In genomic region chr4:20313237-20314030, GRCh38 we compare ENCODE assay signal across 11 cellular contexts.
DNase-seq lines count a peak whose midpoint lies in the region; ATAC-seq and TF ChIP-seq lines count a peak whose summit lies in the region.
"Had no signal": no experiment of that assay in that cellular context is flagged by ENCODE, and none has a peak within 500 bp of the region (broad histone marks: within the 10 kb centered on the region; RNA-seq: fewer than 3 reads in every experiment).

No MANE protein-coding gene starts in this region.

- no peak overlapping the region for H3K27ac Mint-ChIP-seq in activated naive CD8-positive, alpha-beta T cell treated with anti-CD3 and anti-CD28 coated beads, Interleukin-2, amount 10 ng/mL, durations not matched to agents 7 days and 5 days
- H3K27ac Mint-ChIP-seq: activated B cell treated with CpG ODN at 0.5 μM for 24 hours had no signal

- no peaks in the 10 kb centered on the region for H3K9me3 Mint-ChIP-seq in activated naive CD8-positive, alpha-beta T cell treated with anti-CD3 and anti-CD28 coated beads, Interleukin-2, amount 10 ng/mL, durations not matched to agents 7 days and 5 days
- H3K9me3 Mint-ChIP-seq: activated B cell treated with CpG ODN at 0.5 μM for 24 hours had no signal

- no peak overlapping the region for H3K4me3 Mint-ChIP-seq in activated naive CD8-positive, alpha-beta T cell treated with anti-CD3 and anti-CD28 coated beads, Interleukin-2, amount 10 ng/mL, durations not matched to agents 7 days and 5 days
- H3K4me3 Mint-ChIP-seq: activated B cell treated with CpG ODN at 0.5 μM for 24 hours had no signal

- POLR2A ChIA-PET in activated naive CD8-positive, alpha-beta T cell treated with anti-CD3 and anti-CD28 coated beads, Interleukin-2, amount 10 ng/mL, durations not matched to agents 7 days and 5 days (lab: Charles Lee): no interaction called here

- peak; percentile 5 for TF ChIP-seq CTCF in kidney epithelial cell (IDR thresholded peaks at IDR 0.05; ENCODE audit: insufficient read depth, low read length, poor library complexity, severe bottlenecking)

- no peaks in the 10 kb centered on the region for H3K27me3 ChIP-seq in kidney epithelial cell (ENCODE audit: control insufficient read depth, insufficient read depth, low read length)

- no peaks in the 10 kb centered on the region for H3K36me3 ChIP-seq in kidney epithelial cell (ENCODE audit: control insufficient read depth, insufficient read depth, low read length)

- DNase-seq in activated naive CD8-positive, alpha-beta T cell treated with anti-CD3 and anti-CD28 coated beads, Interleukin-2, amount 10 ng/mL, durations not matched to agents 7 days and 5 days: peak; percentile 15
- no peak for DNase-seq in kidney epithelial cell (ENCODE audit: low read depth)
- no peak for DNase-seq in NCI-H748 (lab: John Stamatoyannopoulos, UW; ENCODE audit: unreplicated experiment)
- DNase-seq in SHP77 (lab: John Stamatoyannopoulos, UW): no peak
- DNase-seq: activated B cell treated with CpG ODN at 0.5 μM for 24 hours, aorta, NCI-H774 had no signal

- peak; percentile 39 for ATAC-seq in GM18498 (IDR thresholded peaks at IDR 0.05; ENCODE audit: unreplicated experiment)
- peak; percentile 82 for ATAC-seq in HG02623 (IDR thresholded peaks at IDR 0.05; ENCODE audit: unreplicated experiment)
- ATAC-seq in activated naive CD8-positive, alpha-beta T cell treated with anti-CD3 and anti-CD28 coated beads, Interleukin-2, amount 10 ng/mL, durations not matched to agents 7 days and 5 days (ENCODE audit: low read depth): no peak
- no peak for ATAC-seq in HG03439 (IDR thresholded peaks at IDR 0.05; ENCODE audit: unreplicated experiment)
- ATAC-seq in SK-N-SH treated with all-trans-retinoic acid at 6 μM for 48 hours: no peak

- no peaks in the 10 kb centered on the region for H3K27me3 Mint-ChIP-seq in activated naive CD8-positive, alpha-beta T cell treated with anti-CD3 and anti-CD28 coated beads, Interleukin-2, amount 10 ng/mL, durations not matched to agents 7 days and 5 days
- H3K27me3 Mint-ChIP-seq: activated B cell treated with CpG ODN at 0.5 μM for 24 hours had no signal

- no peaks in the 10 kb centered on the region for H3K36me3 Mint-ChIP-seq in activated naive CD8-positive, alpha-beta T cell treated with anti-CD3 and anti-CD28 coated beads, Interleukin-2, amount 10 ng/mL, durations not matched to agents 7 days and 5 days

- no peak overlapping the region for H3K4me3 ChIP-seq in kidney epithelial cell (ENCODE audit: low read depth, low read length)

- H3K4me1 Mint-ChIP-seq in activated naive CD8-positive, alpha-beta T cell treated with anti-CD3 and anti-CD28 coated beads, Interleukin-2, amount 10 ng/mL, durations not matched to agents 7 days and 5 days: no peaks in the 10 kb centered on the region
- H3K4me1 Mint-ChIP-seq: activated B cell treated with CpG ODN at 0.5 μM for 24 hours had no signal

TF ChIP-seq in SK-N-SH treated with all-trans-retinoic acid at 6 μM for 48 hours, 23 proteins besides CTCF, POLR2A, EP300 and RAD21:
- TF ChIP-seq ZNF8 (CRISPR knock-in tag; IDR thresholded peaks at IDR 0.05) (no peak), PATZ1 (CRISPR knock-in tag; IDR thresholded peaks at IDR 0.05; ENCODE audit: borderline replicate concordance) (no peak), GLIS3 (CRISPR knock-in tag; IDR thresholded peaks at IDR 0.05) (no peak), RARB (CRISPR knock-in tag; IDR thresholded peaks at IDR 0.05) (no peak), ZNF565 (CRISPR knock-in tag; conservative IDR thresholded peaks at IDR 0.05; ENCODE audit: low read depth) (no peak), ARNTL (CRISPR knock-in tag; IDR thresholded peaks at IDR 0.05; ENCODE audit: borderline replicate concordance, low read depth) (no peak)

Comparison
In these comparisons a context has a peak if more than half of its experiments do, and no peak if none do; other contexts are left out.
1. ATAC-seq: peak in GM18498 (single experiment) and HG02623 (single experiment); none in activated naive CD8-positive, alpha-beta T cell treated with anti-CD3 and anti-CD28 coated beads, Interleukin-2, amount 10 ng/mL, durations not matched to agents 7 days and 5 days (single experiment), HG03439 (single experiment) and SK-N-SH treated with all-trans-retinoic acid at 6 μM for 48 hours (single experiment).